8 cellular contexts compared by ENCODE assay signal in genomic region chr15:63288778-63289378, GRCh38. TPM values are rescaled to one million over a fixed set of nuclear protein-coding genes. Genes with fewer than 3 reads are reported as not detected.
DNase-seq lines count a peak whose midpoint lies in the region; ATAC-seq and TF ChIP-seq lines count a peak whose summit lies in the region.

No MANE protein-coding gene starts in this region.

- no peaks in the 10 kb centered on the region for H3K4me1 ChIP-seq in PC-9 (replicated peaks; ENCODE audit: insufficient read depth)

- CTCF ChIA-PET in PC-9 (lab: Charles Lee), result interaction anchor here (1.0 kb wide), 1 partner anchor 114 kb away, joined by 3 read pairs; no protein-coding TSS in a partner anchor

- peaks cover 8% of the 10 kb centered on the region for H3K36me3 Mint-ChIP-seq in mesothelial cell of epicardium

- no peaks in the 10 kb centered on the region for H4K20me1 ChIP-seq in PC-9 (ENCODE audit: insufficient read depth)

- POLR2A ChIA-PET in PC-9 (lab: Charles Lee; ENCODE audit: unreplicated experiment), result no interaction called here

- no peaks in the 10 kb centered on the region for H3K36me3 ChIP-seq in PC-9 (ENCODE audit: low read depth)

- H3K9me3 ChIP-seq in PC-9 (ENCODE audit: insufficient read depth, low read depth), result no peaks in the 10 kb centered on the region

- no peak overlapping the region for H3K4me2 ChIP-seq in PC-9

- no peak for ATAC-seq in GM18907 (IDR thresholded peaks at IDR 0.05; ENCODE audit: unreplicated experiment)
- no peak for ATAC-seq in HG03439 (IDR thresholded peaks at IDR 0.05; ENCODE audit: unreplicated experiment)
- ATAC-seq in GM21367 (IDR thresholded peaks at IDR 0.05; ENCODE audit: unreplicated experiment), result no peak

- H3K27me3 ChIP-seq in PC-9 (ENCODE audit: insufficient read depth, low read depth), result no peaks in the 10 kb centered on the region

- H3K4me3 ChIP-seq in PC-9, result no peak overlapping the region

- H3F3A ChIP-seq in PC-9 (ENCODE audit: insufficient read depth, low read depth), result no peaks in the 10 kb centered on the region

- H3K27me3 Mint-ChIP-seq in mesothelial cell of epicardium (ENCODE audit: low read depth), result no peaks in the 10 kb centered on the region

- H2AFZ ChIP-seq in PC-9, result no peak overlapping the region

- H3K4me3 Mint-ChIP-seq in mesothelial cell of epicardium, result no peak overlapping the region

- H3K9me2 ChIP-seq in PC-9 (ENCODE audit: insufficient read depth), result no peaks in the 10 kb centered on the region

- no peaks in the 10 kb centered on the region for H3K9me3 Mint-ChIP-seq in mesothelial cell of epicardium

- H3K27ac Mint-ChIP-seq in mesothelial cell of epicardium, result no peak overlapping the region

- DNase-seq in DMS114 treated with DMSO at 0.1 percent for 48 hours (lab: John Stamatoyannopoulos, UW; ENCODE audit: unreplicated experiment) (peak; percentile 77), HuH-7.5 (ENCODE audit: low spot score) (peak; percentile 21), PC-9 (no peak), dermis microvascular lymphatic vessel endothelial cell (ENCODE audit: low read depth in 2 of 2) (peak; percentile 61 to 76), mesothelial cell of epicardium (ENCODE audit: low spot score in 2 of 2, unreplicated experiment in 2 of 2) (no peak)

- peak; percentile 75 for TF ChIP-seq CTCF in PC-9 (conservative IDR thresholded peaks at IDR 0.05)
- TF ChIP-seq CTCF in mesothelial cell of epicardium (IDR thresholded peaks at IDR 0.05; ENCODE audit: unreplicated experiment), result peak; percentile 44

- H3K79me2 ChIP-seq in PC-9 (ENCODE audit: low read depth), result no peaks in the 10 kb centered on the region

- H3K27ac ChIP-seq in PC-9, result no peak overlapping the region

- peaks cover 9% of the 10 kb centered on the region for H3K4me1 Mint-ChIP-seq in mesothelial cell of epicardium

- no TSS peak for BruUV-seq in PC-9 (replicated peaks; lab: Mats Ljungman, UMichigan)

- intact Hi-C loops in PC-9 (cut with micrococcal nuclease; ENCODE audit: unreplicated experiment), result loop anchor here (1.0 to 10.0 kb wide), 5 partner anchors 114 to 507 kb away; no protein-coding TSS in a partner anchor

RNA-seq across cellular contexts. Expression of gene APH1B, which starts 11.5 kb away (rescaled TPM):
- 4.9 and 5.8 TPM in 2 replicates for total RNA-seq in PC-9 (2021)
- total RNA-seq in dermis microvascular lymphatic vessel endothelial cell, result 18.9 and 27.1 TPM in 2 replicates
- total RNA-seq in mesothelial cell of epicardium, result 19.7 to 22.0 TPM (median 21.9 TPM) in 3 replicates

Comparison
In these comparisons a context has a peak if more than half of its experiments do, and no peak if none do; other contexts are left out.
1. DNase-seq: peak in DMS114 treated with DMSO at 0.1 percent for 48 hours (single experiment), HuH-7.5 (single experiment) and dermis microvascular lymphatic vessel endothelial cell (2 of 2); none in PC-9 (0 of 2) and mesothelial cell of epicardium (0 of 2).